In the genomic region with DNA sequence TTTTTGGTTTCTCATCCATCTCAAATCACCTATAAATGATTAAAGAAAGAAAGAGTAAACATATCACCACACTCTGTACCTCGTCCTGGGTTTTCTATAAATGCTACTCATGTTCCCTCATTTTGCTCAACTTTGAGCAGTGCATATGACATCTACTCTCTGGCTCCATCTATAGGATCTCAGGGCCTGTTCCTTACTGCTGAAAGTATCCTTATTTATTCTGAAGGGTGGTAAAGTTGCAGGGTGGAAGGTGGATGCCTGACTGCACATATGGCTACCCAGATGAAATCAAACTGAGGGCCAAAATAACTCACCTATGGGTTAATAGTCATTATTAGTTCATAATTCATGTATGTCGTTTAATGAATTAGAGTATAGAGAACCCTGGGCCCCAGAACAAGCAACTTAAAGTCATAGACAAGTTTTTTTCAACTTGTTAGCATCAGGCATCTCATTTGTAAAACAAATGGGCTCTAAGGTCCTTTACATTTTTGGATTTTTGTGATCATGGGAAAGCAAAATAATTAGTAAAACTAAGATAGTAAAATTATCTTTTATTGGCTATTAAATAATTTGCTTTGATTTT, we compare ENCODE assay signal across 8 cellular contexts. TPM values are rescaled to one million over a fixed set of nuclear protein-coding genes. Genes with fewer than 3 reads are reported as not detected.
DNase-seq lines count a peak whose midpoint lies in the region; ATAC-seq, FAIRE-seq and TF ChIP-seq lines count a peak whose summit lies in the region.

No MANE protein-coding gene starts in this region.

- no peaks in the 10 kb centered on the region for H3K9me3 ChIP-seq in Panc1 (ENCODE audit: control insufficient read depth, insufficient read depth, low read depth, low read length)

- peak; percentile 79 for DNase-seq in G401 (ENCODE audit: low spot score)
- peak; percentile 24 for DNase-seq in HS-5 (ENCODE audit: low read depth)
- DNase-seq in Panc1 (ENCODE audit: low read depth, low spot score) = peak; percentile 22
- peak; percentile 40 to 77 for DNase-seq in dermis microvascular lymphatic vessel endothelial cell (ENCODE audit: low read depth in 2 of 2)
- peak; percentile 68 for DNase-seq in mesendoderm

- in situ Hi-C loops in G401 (cut with HindIII; ENCODE audit: low sequenced_read_pairs) = no loop called here
- in situ Hi-C loops in Panc1 (cut with HindIII; ENCODE audit: low pct_unique_long_range_greater_than_20kb, low sequenced_read_pairs) = no loop called here

- no peak overlapping the region for H3K18ac ChIP-seq in mesendoderm (ENCODE audit: low read length)

- H3K23ac ChIP-seq in mesendoderm (ENCODE audit: low read length) = no peak overlapping the region

- FAIRE-seq in A204.1 (lab: Jason Lieb, UNC) = peak; percentile 84

- intact Hi-C loops in Panc1 (cut with micrococcal nuclease; ENCODE audit: unreplicated experiment) = loop anchor here (1.0 to 10.0 kb wide), 2 partner anchors 73 to 259 kb away; no protein-coding TSS in a partner anchor

- no peak overlapping the region for H2AK5ac ChIP-seq in mesendoderm (ENCODE audit: low read length)

- POLR2A ChIA-PET in Panc1 (lab: Charles Lee) = no interaction called here

- no CpG with 5 or more reads among the region's 2 CpGs for WGBS in mesendoderm (ENCODE audit: extremely low coverage, insufficient coverage, low lambda C conversion rate)

- no peaks in the 10 kb centered on the region for H3K79me1 ChIP-seq in mesendoderm (ENCODE audit: low read length)

- no peaks in the 10 kb centered on the region for H3K79me2 ChIP-seq in mesendoderm (ENCODE audit: control insufficient read depth, insufficient read depth, low read length)

- H3K4me3 ChIP-seq in Panc1 (ENCODE audit: low read depth in 2 of 2, low read length in 2 of 2) (no peak overlapping the region), mesendoderm (ENCODE audit: low read length) (no peak overlapping the region)

- H2BK5ac ChIP-seq in mesendoderm (ENCODE audit: low read length) = no peak overlapping the region

- no peak overlapping the region for H3K4me2 ChIP-seq in mesendoderm (ENCODE audit: low read length)

- no peak overlapping the region for H2BK120ac ChIP-seq in mesendoderm (ENCODE audit: low read depth, low read length)

- BruUV-seq in Panc1 (replicated peaks; lab: Mats Ljungman, UMichigan) = no TSS peak

- TF ChIP-seq CTCF in Panc1 (IDR thresholded peaks at IDR 0.05) = peak; percentile 78

- CTCF ChIA-PET in Panc1 (lab: Charles Lee) = no interaction called here

- no peak overlapping the region for H2BK15ac ChIP-seq in mesendoderm (replicated peaks; ENCODE audit: low read depth)

- H3K4me1 ChIP-seq in Panc1 (ENCODE audit: control insufficient read depth, insufficient read depth, low read length) (no peaks in the 10 kb centered on the region), mesendoderm (ENCODE audit: control insufficient read depth, low read depth, low read length) (no peaks in the 10 kb centered on the region)

- no peak overlapping the region for H3K9ac ChIP-seq in mesendoderm (ENCODE audit: low read length)

- H4K5ac ChIP-seq in mesendoderm (ENCODE audit: low read length) = no peak overlapping the region

- ATAC-seq in Panc1 (peak; percentile 97), HG03460 (IDR thresholded peaks at IDR 0.05; ENCODE audit: unreplicated experiment) (no peak), GM19452 (IDR thresholded peaks at IDR 0.05; ENCODE audit: unreplicated experiment) (no peak)

- H3K27me3 ChIP-seq in Panc1 (ENCODE audit: control insufficient read depth, insufficient read depth, low read length) (no peaks in the 10 kb centered on the region), mesendoderm (ENCODE audit: insufficient read depth, low read length, poor library complexity) (no peaks in the 10 kb centered on the region)

- H3K56ac ChIP-seq in mesendoderm (ENCODE audit: low read length) = no peak overlapping the region

- H4K8ac ChIP-seq in mesendoderm (ENCODE audit: low read depth, low read length) = no peak overlapping the region

- H3K36me3 ChIP-seq in Panc1 (ENCODE audit: control insufficient read depth, insufficient read depth, low read length) = peaks cover 46% of the 10 kb centered on the region
- H3K36me3 ChIP-seq in mesendoderm (ENCODE audit: control insufficient read depth, insufficient read depth, low read length) = peaks cover 5% of the 10 kb centered on the region

- H3K27ac ChIP-seq in Panc1 (ENCODE audit: low read length) = no peak overlapping the region
- no peak overlapping the region for H3K27ac ChIP-seq in mesendoderm (ENCODE audit: low read depth, low read length)

- no peak overlapping the region for H3K4ac ChIP-seq in mesendoderm (ENCODE audit: low read depth, low read length)

RNA-seq across cellular contexts. Expression of a gene that starts 46.5 kb away (rescaled TPM):
- not detected in 2 replicates for total RNA-seq in G401 (2014; rRNA removed; shearing (Covaris generic))
- total RNA-seq in Panc1 (2021; ENCODE audit: unreplicated experiment) (0.10 TPM), dermis microvascular lymphatic vessel endothelial cell (not detected in 2 replicates)
- polyA plus RNA-seq in Panc1 (2012; ENCODE audit: insufficient read length) = not detected
- polyA plus RNA-seq in mesendoderm (2013, experiment 1 of 2) = 0.15 TPM
- 0.42 TPM for polyA plus RNA-seq in mesendoderm (2013, experiment 2 of 2)

Comparison
In these comparisons a context has a peak if more than half of its experiments do, and no peak if none do; other contexts are left out.
1. DNase-seq: peak in every context shown above with its lines; median percentile 79 in G401; 68 in mesendoderm; 58 in dermis microvascular lymphatic vessel endothelial cell; 24 in HS-5; 22 in Panc1.